ENCODE assay signal across 1 cellular context in the genomic region with DNA sequence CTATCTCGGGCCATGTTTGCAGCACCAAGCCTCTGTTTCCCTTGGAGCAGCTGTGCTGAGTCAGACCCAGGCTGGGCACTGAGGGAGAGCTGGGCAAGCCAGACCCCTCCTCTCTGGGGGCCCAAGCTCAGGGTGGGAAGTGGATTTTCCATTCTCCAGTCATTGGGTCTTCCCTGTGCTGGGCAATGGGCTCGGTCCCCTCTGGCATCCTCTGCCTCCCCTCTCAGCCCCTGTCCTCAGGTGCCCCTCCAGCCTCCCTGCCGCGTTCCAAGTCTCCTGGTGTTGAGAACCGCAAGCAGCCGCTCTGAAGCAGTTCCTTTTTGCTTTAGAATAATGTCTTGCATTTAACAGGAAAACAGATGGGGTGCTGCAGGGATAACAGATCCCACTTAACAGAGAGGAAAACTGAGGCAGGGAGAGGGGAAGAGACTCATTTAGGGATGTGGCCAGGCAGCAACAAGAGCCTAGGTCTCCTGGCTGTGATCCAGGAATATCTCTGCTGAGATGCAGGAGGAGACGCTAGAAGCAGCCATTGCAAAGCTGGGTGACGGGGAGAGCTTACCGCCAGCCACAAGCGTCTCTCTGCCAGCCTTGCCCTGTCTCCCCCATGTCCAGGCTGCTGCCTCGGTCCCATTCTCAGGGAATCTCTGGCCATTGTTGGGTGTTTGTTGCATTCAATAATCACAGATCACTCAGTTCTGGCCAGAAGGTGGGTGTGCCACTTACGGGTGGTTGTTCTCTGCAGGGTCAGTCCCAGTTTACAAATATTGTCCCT.
TF ChIP-seq lines count a peak whose summit lies in the region.

No MANE protein-coding gene starts in this region.

TF ChIP-seq in IMR-90, 13 proteins besides CTCF, POLR2A, EP300 and RAD21:
- TF ChIP-seq MAZ (IDR thresholded peaks at IDR 0.05; ENCODE audit: borderline replicate concordance, low read depth, low read length): no peak
- no peak for TF ChIP-seq CHD1 (IDR thresholded peaks at IDR 0.05; ENCODE audit: low read depth, low read length)
- TF ChIP-seq, protein P1, sequence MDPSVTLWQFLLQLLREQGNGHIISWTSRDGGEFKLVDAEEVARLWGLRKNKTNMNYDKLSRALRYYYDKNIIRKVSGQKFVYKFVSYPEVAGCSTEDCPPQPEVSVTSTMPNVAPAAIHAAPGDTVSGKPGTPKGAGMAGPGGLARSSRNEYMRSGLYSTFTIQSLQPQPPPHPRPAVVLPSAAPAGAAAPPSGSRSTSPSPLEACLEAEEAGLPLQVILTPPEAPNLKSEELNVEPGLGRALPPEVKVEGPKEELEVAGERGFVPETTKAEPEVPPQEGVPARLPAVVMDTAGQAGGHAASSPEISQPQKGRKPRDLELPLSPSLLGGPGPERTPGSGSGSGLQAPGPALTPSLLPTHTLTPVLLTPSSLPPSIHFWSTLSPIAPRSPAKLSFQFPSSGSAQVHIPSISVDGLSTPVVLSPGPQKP (IDR thresholded peaks at IDR 0.05; ENCODE audit: borderline replicate concordance, low read depth, low read length): no peak
- no peak for TF ChIP-seq FOS (IDR thresholded peaks at IDR 0.05; ENCODE audit: low read depth, low read length)
- no peak for TF ChIP-seq CEBPB (IDR thresholded peaks at IDR 0.05; ENCODE audit: low read depth, low read length)
- no peak for TF ChIP-seq RFX5 (IDR thresholded peaks at IDR 0.05; ENCODE audit: low read depth, low read length)
- no peak for TF ChIP-seq BHLHE40 (IDR thresholded peaks at IDR 0.05; ENCODE audit: low read depth, low read length)
- no peak for TF ChIP-seq RCOR1 (IDR thresholded peaks at IDR 0.05; ENCODE audit: insufficient replicate concordance, low read length)
- no peak for TF ChIP-seq MXI1 (IDR thresholded peaks at IDR 0.05; ENCODE audit: borderline replicate concordance, low read depth, low read length)
- no peak for TF ChIP-seq NFE2L2 (IDR thresholded peaks at IDR 0.05; ENCODE audit: low read depth, low read length)
- no peak for TF ChIP-seq SMC3 (IDR thresholded peaks at IDR 0.05; ENCODE audit: low read depth, low read length)
